13 cellular contexts compared by ENCODE assay signal in genomic region chr11:131888230-131888826, GRCh38.
DNase-seq lines count a peak whose midpoint lies in the region; ATAC-seq and TF ChIP-seq lines count a peak whose summit lies in the region.
"Had no signal": no experiment of that assay in that cellular context is flagged by ENCODE, and none has a peak within 500 bp of the region (broad histone marks: within the 10 kb centered on the region; RNA-seq: fewer than 3 reads in every experiment).

No MANE protein-coding gene starts in this region.

- H3K27me3 ChIP-seq in A673 (replicated peaks; ENCODE audit: insufficient read depth, low read depth, low read length, poor library complexity) = no peaks in the 10 kb centered on the region
- H3K27me3 ChIP-seq in kidney epithelial cell (ENCODE audit: control insufficient read depth, insufficient read depth, low read length) = no peaks in the 10 kb centered on the region
- H3K27me3 ChIP-seq: cardiac muscle cell, tibial nerve had no signal

- H3K4me1 Mint-ChIP-seq in HFFc6 (ENCODE audit: low read depth) = peaks cover 6% of the 10 kb centered on the region
- H3K4me1 Mint-ChIP-seq in progenitor cell of endocrine pancreas (ENCODE audit: low read depth) = peaks cover 5% of the 10 kb centered on the region
- no peaks in the 10 kb centered on the region for H3K4me1 Mint-ChIP-seq in natural killer cell
- H3K4me1 Mint-ChIP-seq: activated CD8-positive, alpha-beta memory T cell treated with anti-CD3 and anti-CD28 coated beads, Interleukin-2, amount 10 ng/mL, durations not matched to agents 7 days and 5 days had no signal

- H3K9me3 Mint-ChIP-seq in HFFc6 (no peaks in the 10 kb centered on the region), progenitor cell of endocrine pancreas (ENCODE audit: low read depth) (no peaks in the 10 kb centered on the region), natural killer cell (peaks cover 0 to 1% of the 10 kb centered on the region in 2 donors)
- H3K9me3 Mint-ChIP-seq: neural crest cell had no signal

- POLR2A ChIA-PET in A673 (lab: Charles Lee; ENCODE audit: low non-redundant PET) (no interaction called here), GM10248 (lab: Yijun Ruan, JAX) (no interaction called here)

- ATAC-seq in HG02970 (IDR thresholded peaks at IDR 0.05; ENCODE audit: low FRiP score, unreplicated experiment) = no peak
- no peak for ATAC-seq in natural killer cell
- ATAC-seq: activated CD8-positive, alpha-beta memory T cell treated with anti-CD3 and anti-CD28 coated beads, Interleukin-2, amount 10 ng/mL, durations not matched to agents 7 days and 5 days had no signal

- intact Hi-C loops in A673 (cut with micrococcal nuclease; ENCODE audit: unreplicated experiment) (no loop called here), natural killer cell (cut with micrococcal nuclease) (no loop called here)

- H3K27ac Mint-ChIP-seq in HFFc6 (no peak overlapping the region), progenitor cell of endocrine pancreas (no peak overlapping the region), natural killer cell (no peak overlapping the region)
- H3K27ac Mint-ChIP-seq: activated CD8-positive, alpha-beta memory T cell treated with anti-CD3 and anti-CD28 coated beads, Interleukin-2, amount 10 ng/mL, durations not matched to agents 7 days and 5 days had no signal

- H3K36me3 Mint-ChIP-seq in HFFc6 (ENCODE audit: low read depth) (no peaks in the 10 kb centered on the region; the same call in 1 of the 2 replicates), progenitor cell of endocrine pancreas (ENCODE audit: insufficient read depth) (no peaks in the 10 kb centered on the region), natural killer cell (no peaks in the 10 kb centered on the region)
- H3K36me3 Mint-ChIP-seq: activated CD8-positive, alpha-beta memory T cell treated with anti-CD3 and anti-CD28 coated beads, Interleukin-2, amount 10 ng/mL, durations not matched to agents 7 days and 5 days had no signal

- H3K27me3 Mint-ChIP-seq in HFFc6 (ENCODE audit: insufficient read depth) = no peaks in the 10 kb centered on the region; the same call in 1 of the 2 replicates
- peaks cover 33% of the 10 kb centered on the region for H3K27me3 Mint-ChIP-seq in progenitor cell of endocrine pancreas
- H3K27me3 Mint-ChIP-seq in natural killer cell (ENCODE audit: low read depth in 2 of 2) = no peaks in the 10 kb centered on the region
- H3K27me3 Mint-ChIP-seq: activated CD8-positive, alpha-beta memory T cell treated with anti-CD3 and anti-CD28 coated beads, Interleukin-2, amount 10 ng/mL, durations not matched to agents 7 days and 5 days had no signal

- no peak for TF ChIP-seq CTCF in A673 (conservative IDR thresholded peaks at IDR 0.05; ENCODE audit: low read depth, low read length)
- TF ChIP-seq CTCF in HFFc6 (IDR thresholded peaks at IDR 0.05) = no peak; the same call in 1 of the 2 replicates
- no peak for TF ChIP-seq CTCF in kidney epithelial cell (IDR thresholded peaks at IDR 0.05; ENCODE audit: insufficient read depth, low read length, poor library complexity, severe bottlenecking)
- no peak for TF ChIP-seq CTCF in GM10248 (IDR thresholded peaks at IDR 0.05; ENCODE audit: control extremely low read depth, extremely low read depth, low read depth, missing control alignments)
- TF ChIP-seq CTCF in progenitor cell of endocrine pancreas (IDR thresholded peaks at IDR 0.05; ENCODE audit: unreplicated experiment) = no peak
- no peak for TF ChIP-seq CTCF in natural killer cell (IDR thresholded peaks at IDR 0.05)

- no TSS peak for BruUV-seq in A673 (replicated peaks; lab: Mats Ljungman, UMichigan)

- H3K36me3 ChIP-seq in A673 (ENCODE audit: insufficient read depth, low read length, poor library complexity, severe bottlenecking) (no peaks in the 10 kb centered on the region), kidney epithelial cell (ENCODE audit: control insufficient read depth, insufficient read depth, low read length) (no peaks in the 10 kb centered on the region)
- H3K36me3 ChIP-seq: cardiac muscle cell, tibial nerve had no signal

- no peaks in the 10 kb centered on the region for H3K9me3 ChIP-seq in A673 (ENCODE audit: low read depth, low read length, poor library complexity, severe bottlenecking)
- H3K9me3 ChIP-seq: tibial nerve had no signal

- peaks cover 36% of the 10 kb centered on the region for H3K4me1 ChIP-seq in A673 (ENCODE audit: insufficient read depth, low read length, poor library complexity, severe bottlenecking)

- no peak overlapping the region; the same call in 1 of the 2 replicates for H3K4me3 Mint-ChIP-seq in HFFc6
- no peak overlapping the region for H3K4me3 Mint-ChIP-seq in progenitor cell of endocrine pancreas (ENCODE audit: low read depth)
- H3K4me3 Mint-ChIP-seq in natural killer cell = no peak overlapping the region
- H3K4me3 Mint-ChIP-seq: activated CD8-positive, alpha-beta memory T cell treated with anti-CD3 and anti-CD28 coated beads, Interleukin-2, amount 10 ng/mL, durations not matched to agents 7 days and 5 days; neural crest cell had no signal

- peak overlapping the region; percentile 87 for H3K27ac ChIP-seq in A673 (ENCODE audit: low read depth, low read length, poor library complexity, severe bottlenecking)
- H3K27ac ChIP-seq: cardiac muscle cell, tibial nerve had no signal

- no peak overlapping the region for H3K4me3 ChIP-seq in A673 (ENCODE audit: low read depth, low read length, poor library complexity, severe bottlenecking)
- no peak overlapping the region for H3K4me3 ChIP-seq in kidney epithelial cell (ENCODE audit: low read depth, low read length)
- H3K4me3 ChIP-seq: cardiac muscle cell, tibial nerve had no signal

- DNase-seq in A673 (ENCODE audit: low spot score) (peak; percentile 91), HFFc6 (peak; percentile 89), brain pericyte (ENCODE audit: low read depth, low spot score) (peak; percentile 33), kidney epithelial cell (ENCODE audit: low read depth) (peak; percentile 77), GM10248 (ENCODE audit: extremely low spot score) (no peak), progenitor cell of endocrine pancreas (ENCODE audit: low spot score, unreplicated experiment) (no peak), natural killer cell (no peak)
- DNase-seq: activated CD8-positive, alpha-beta memory T cell treated with anti-CD3 and anti-CD28 coated beads, Interleukin-2, amount 10 ng/mL, durations not matched to agents 7 days and 5 days; NCI-H774 had no signal

- CTCF ChIA-PET in A673 (lab: Charles Lee) (no interaction called here), GM10248 (lab: Yijun Ruan, JAX) (no interaction called here)

Comparison
In these comparisons a context has a peak if more than half of its experiments do, and no peak if none do; other contexts are left out.
1. DNase-seq: peak in A673 (single experiment), HFFc6 (single experiment), brain pericyte (single experiment) and kidney epithelial cell (single experiment); none in GM10248 (single experiment), progenitor cell of endocrine pancreas (single experiment) and natural killer cell (single experiment).